In genomic region chr14:88016768-88017167, GRCh38 we compare ENCODE assay signal across 21 cellular contexts. TPM values are rescaled to one million over a fixed set of nuclear protein-coding genes. Genes with fewer than 3 reads are reported as not detected.
"Had no signal": no experiment of that assay in that cellular context is flagged by ENCODE, and none has a peak within 500 bp of the region (broad histone marks: within the 10 kb centered on the region; RNA-seq: fewer than 3 reads in every experiment).

No MANE protein-coding gene starts in this region.

- ATAC-seq: activated CD8-positive, alpha-beta T cell treated with anti-CD3 and anti-CD28 coated beads, Interleukin-2, amount 10 ng/mL, durations not matched to agents 7 days and 5 days; foreskin keratinocyte; mucosa of descending colon; sciatic nerve; stimulated activated naive B cell treated with anti-CD40 and anti-IgM and Interleukin-4, amounts not matched to agents 10 μg/mL and 1 μg/mL and 100 μg/mL, for 72 hours had no signal

- H3K9me3 Mint-ChIP-seq: brain; stimulated activated naive B cell treated with anti-CD40 and anti-IgM and Interleukin-4, amounts not matched to agents 10 μg/mL and 1 μg/mL and 100 μg/mL, for 72 hours had no signal

- H3K9me3 ChIP-seq: left ventricle myocardium inferior, mucosa of descending colon, pancreas, SJCRH30, spleen, tibial artery had no signal

- H3K27me3 ChIP-seq: dorsolateral prefrontal cortex, foreskin keratinocyte, SJCRH30, spleen, tibial artery had no signal

- H3K27me3 Mint-ChIP-seq: activated CD4-positive, alpha-beta T cell treated with anti-CD3 and anti-CD28 coated beads for 36 hours; activated naive CD8-positive, alpha-beta T cell treated with anti-CD3 and anti-CD28 coated beads, Interleukin-2, amount 10 ng/mL, durations not matched to agents 7 days and 5 days; naive B cell; stimulated activated naive B cell treated with anti-CD40 and anti-IgM and Interleukin-4, amounts not matched to agents 10 μg/mL and 1 μg/mL and 100 μg/mL, for 72 hours had no signal

- H3K36me3 ChIP-seq: left ventricle myocardium inferior, pancreas, SJCRH30, tibial artery had no signal

- H3K4me3 Mint-ChIP-seq: activated CD4-positive, alpha-beta T cell treated with anti-CD3 and anti-CD28 coated beads for 36 hours; activated CD8-positive, alpha-beta T cell treated with anti-CD3 and anti-CD28 coated beads, Interleukin-2, amount 10 ng/mL, durations not matched to agents 7 days and 5 days; activated naive CD8-positive, alpha-beta T cell treated with anti-CD3 and anti-CD28 coated beads, Interleukin-2, amount 10 ng/mL, durations not matched to agents 7 days and 5 days; brain; naive B cell; stimulated activated naive B cell treated with anti-CD40 and anti-IgM and Interleukin-4, amounts not matched to agents 10 μg/mL and 1 μg/mL and 100 μg/mL, for 72 hours had no signal

- H3K27ac Mint-ChIP-seq: activated CD4-positive, alpha-beta T cell treated with anti-CD3 and anti-CD28 coated beads for 36 hours; activated CD8-positive, alpha-beta T cell treated with anti-CD3 and anti-CD28 coated beads, Interleukin-2, amount 10 ng/mL, durations not matched to agents 7 days and 5 days; activated naive CD8-positive, alpha-beta T cell treated with anti-CD3 and anti-CD28 coated beads, Interleukin-2, amount 10 ng/mL, durations not matched to agents 7 days and 5 days; brain; stimulated activated naive B cell treated with anti-CD40 and anti-IgM and Interleukin-4, amounts not matched to agents 10 μg/mL and 1 μg/mL and 100 μg/mL, for 72 hours had no signal

- H3K4me3 ChIP-seq: dorsolateral prefrontal cortex, left ventricle myocardium inferior, mucosa of descending colon, pancreas, SJCRH30, spleen, tibial artery had no signal

- H3K4me1 ChIP-seq: left ventricle myocardium inferior, pancreas, SJCRH30, tibial artery had no signal

- DNase-seq: activated CD4-positive, alpha-beta T cell treated with anti-CD3 and anti-CD28 coated beads for 36 hours; activated CD8-positive, alpha-beta T cell treated with anti-CD3 and anti-CD28 coated beads, Interleukin-2, amount 10 ng/mL, durations not matched to agents 7 days and 5 days; activated naive CD8-positive, alpha-beta T cell treated with anti-CD3 and anti-CD28 coated beads, Interleukin-2, amount 10 ng/mL, durations not matched to agents 7 days and 5 days; caudate nucleus; dorsolateral prefrontal cortex; foreskin keratinocyte; glutamatergic neuron; left ventricle myocardium inferior; mucosa of descending colon; naive B cell; pancreas; SJCRH30; spleen; stimulated activated CD4-positive, alpha-beta T cell treated with anti-CD3 and anti-CD28 coated beads, Interleukin-4, amount 100 ng/mL, for 4 hours; stimulated activated naive B cell treated with anti-CD40 and anti-IgM and Interleukin-4, amounts not matched to agents 10 μg/mL and 1 μg/mL and 100 μg/mL, for 72 hours; SW 1271; tibial artery had no signal

- H3K27ac ChIP-seq: dorsolateral prefrontal cortex, foreskin keratinocyte, left ventricle myocardium inferior, pancreas, SJCRH30, tibial artery had no signal

- H3K36me3 Mint-ChIP-seq: brain had no signal

RNA-seq across cellular contexts. Expression of gene GPR65, which starts 11.8 kb away (rescaled TPM):
- total RNA-seq: epithelial cell of proximal tubule, foreskin keratinocyte, kidney epithelial cell had no signal
- polyA plus RNA-seq: foreskin keratinocyte had no signal
